15 cellular contexts compared by ENCODE assay signal in genomic region chr16:90104703-90105102, GRCh38. TPM values are rescaled to one million over a fixed set of nuclear protein-coding genes. Genes with fewer than 3 reads are reported as not detected.
"Had no signal": no experiment of that assay in that cellular context is flagged by ENCODE, and none has a peak within 500 bp of the region (broad histone marks: within the 10 kb centered on the region; RNA-seq: fewer than 3 reads in every experiment).

No MANE protein-coding gene starts in this region.

RNA-seq across cellular contexts. Expression of gene PRDM7, which starts 27.6 kb away (rescaled TPM):
- total RNA-seq: activated B cell treated with CpG ODN at 0.5 μM for 24 hours; activated CD4-positive, alpha-beta memory T cell treated with anti-CD3 and anti-CD28 coated beads for 36 hours; activated CD4-positive, alpha-beta memory T cell treated with anti-CD3 and anti-CD28 coated beads, Interleukin-2, amount 10 ng/mL, durations not matched to agents 7 days and 5 days; activated CD4-positive, alpha-beta T cell treated with anti-CD3 and anti-CD28 coated beads for 36 hours; activated CD4-positive, alpha-beta T cell treated with anti-CD3 and anti-CD28 coated beads, Interleukin-2, amount 10 ng/mL, durations not matched to agents 24 days and 14 days; activated CD4-positive, alpha-beta T cell treated with anti-CD3 and anti-CD28 coated beads, Interleukin-2, amount 10 ng/mL, durations not matched to agents 7 days and 5 days; activated CD8-positive, alpha-beta memory T cell treated with anti-CD3 and anti-CD28 coated beads for 36 hours; activated CD8-positive, alpha-beta memory T cell treated with anti-CD3 and anti-CD28 coated beads, Interleukin-2, amount 10 ng/mL, durations not matched to agents 7 days and 5 days; activated CD8-positive, alpha-beta T cell treated with anti-CD3 and anti-CD28 coated beads for 36 hours; activated CD8-positive, alpha-beta T cell treated with anti-CD3 and anti-CD28 coated beads, Interleukin-2, amount 10 ng/mL, durations not matched to agents 7 days and 5 days; T-cell; T-helper 1 cell treated with Interleukin-12 subunit alpha and Interleukin-12 subunit beta and Interleukin-4 antibody, amounts not matched to agents 30 ng/mL and 1 ng/mL, for 36 hours; T-helper 17 cell; T-helper 2 cell treated with Interferon-gamma antibody and Interleukin-4, amounts not matched to agents 100 ng/mL and 5 ng/mL, for 36 hours; WTC11 had no signal
